8 cellular contexts compared by ENCODE assay signal in the genomic region with DNA sequence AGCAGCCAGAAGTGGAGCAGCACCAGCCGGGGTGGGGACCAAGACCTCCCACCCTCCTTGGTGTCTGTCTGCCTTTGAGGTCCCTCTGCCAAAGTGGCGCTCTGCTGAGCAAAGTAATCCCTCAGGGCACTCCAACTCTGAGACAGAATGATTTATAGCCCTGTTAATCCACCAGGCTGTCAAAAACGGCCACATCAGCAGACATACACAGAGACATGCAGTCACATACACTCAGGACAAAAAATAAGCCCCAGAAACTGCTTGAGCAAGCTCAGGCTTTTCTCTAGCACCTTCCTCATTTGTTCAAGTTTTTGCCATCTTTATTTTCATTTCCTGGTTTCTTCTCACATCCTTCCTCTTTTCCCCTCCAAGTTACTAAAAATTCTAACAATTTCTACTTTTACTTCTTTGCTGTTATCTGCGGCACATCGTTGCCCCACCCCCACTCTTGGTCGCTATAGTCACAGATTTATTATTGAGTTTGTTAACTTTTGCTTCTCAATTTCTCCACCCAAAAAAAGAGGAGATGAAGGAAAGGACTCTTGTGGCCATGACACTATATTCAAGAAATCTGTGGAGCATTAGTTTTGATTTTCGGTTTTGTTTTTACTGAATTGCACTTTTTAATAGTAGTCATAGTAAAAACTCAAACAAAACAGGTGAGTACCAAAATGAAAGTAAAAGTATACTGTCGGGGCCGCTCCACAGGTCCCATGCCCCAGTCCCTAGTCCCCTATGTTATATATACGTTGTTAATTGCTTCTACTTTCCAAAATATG. TPM values are rescaled to one million over a fixed set of nuclear protein-coding genes. Genes with fewer than 3 reads are reported as not detected.
DNase-seq lines count a peak whose midpoint lies in the region; ATAC-seq and TF ChIP-seq lines count a peak whose summit lies in the region.

No MANE protein-coding gene starts in this region.

- 56% methylated on average over 10 of the region's 10 CpGs for WGBS in esophagus muscularis mucosa

- H3K4me3 ChIP-seq in GM08714 (ENCODE audit: low read length) (peak overlapping the region; percentile 36), esophagus muscularis mucosa (peak overlapping the region in 3 of 4 donors; percentile 12 to 21 (median 14))

- peaks cover 3 to 18% (median 10%) of the 10 kb centered on the region in 4 donors for H3K4me1 ChIP-seq in esophagus muscularis mucosa

- H3K36me3 ChIP-seq in esophagus muscularis mucosa: no peaks in the 10 kb centered on the region

- no peaks in the 10 kb centered on the region for H3K27me3 ChIP-seq in esophagus muscularis mucosa

- peak; percentile 97 for DNase-seq in SKM-1 (lab: John Stamatoyannopoulos, UW; ENCODE audit: unreplicated experiment)
- no peak for DNase-seq in esophagus muscularis mucosa (ENCODE audit: extremely low spot score)
- DNase-seq in stimulated activated naive CD4-positive, alpha-beta T cell (lab: John Stamatoyannopoulos, UW): peak in 5 of 6 experiments; percentile 5 to 67 (median 44)
- no peak for DNase-seq in NCI-H1105 (lab: John Stamatoyannopoulos, UW)
- no peak for DNase-seq in NCI-H2227 treated with DMSO at 0.1 percent for 48 hours (lab: John Stamatoyannopoulos, UW)

- peak; percentile 48 for ATAC-seq in GM21367 (IDR thresholded peaks at IDR 0.05; ENCODE audit: unreplicated experiment)
- ATAC-seq in HG03558 (IDR thresholded peaks at IDR 0.05; ENCODE audit: extremely low read depth, unreplicated experiment): peak; percentile 43

- intact Hi-C loops in esophagus muscularis mucosa (cut with DNase I): no loop called here

- TF ChIP-seq EP300 in esophagus muscularis mucosa (IDR thresholded peaks at IDR 0.05): no peak

- no peak for TF ChIP-seq CTCF in esophagus muscularis mucosa (IDR thresholded peaks at IDR 0.05)

- H3K27ac ChIP-seq in esophagus muscularis mucosa (replicated peaks in 1 of 4): peak overlapping the region in 1 of 4 donors; percentile 20

- TF ChIP-seq POLR2A in esophagus muscularis mucosa (IDR thresholded peaks at IDR 0.05; ENCODE audit: low read depth): no peak

- H3K9me3 ChIP-seq in esophagus muscularis mucosa: no peaks in the 10 kb centered on the region

RNA-seq across cellular contexts. Expression of a gene that starts 17.4 kb away (rescaled TPM):
- total RNA-seq in esophagus muscularis mucosa: 1 to 10 TPM; 4.2 to 6.1 (median 4.9) TPM

Comparison
In these comparisons a context has a peak if more than half of its experiments do, and no peak if none do; other contexts are left out.
1. DNase-seq: peak in SKM-1 (single experiment) and stimulated activated naive CD4-positive, alpha-beta T cell (5 of 6); none in esophagus muscularis mucosa (single experiment), NCI-H1105 (single experiment) and NCI-H2227 treated with DMSO at 0.1 percent for 48 hours (single experiment).